Comparison of ENCODE assay signal across 7 cellular contexts in genomic region chr1:209884665-209885117, GRCh38. TPM values are rescaled to one million over a fixed set of nuclear protein-coding genes. Genes with fewer than 3 reads are reported as not detected.
DNase-seq lines count a peak whose midpoint lies in the region; ATAC-seq and TF ChIP-seq lines count a peak whose summit lies in the region.

No MANE protein-coding gene starts in this region.

- H3K4me1 ChIP-seq in HEK293 (ENCODE audit: control insufficient read depth, insufficient read depth, low read length), result peaks cover 3% of the 10 kb centered on the region
- peaks cover 8 to 9% of the 10 kb centered on the region in 2 donors for H3K4me1 ChIP-seq in adrenal gland (replicated peaks in 1 of 2)
- peaks cover 0 to 8% of the 10 kb centered on the region in 2 donors for H3K4me1 ChIP-seq in thoracic aorta (ENCODE audit: control insufficient read depth in 1 of 2, low read depth in 2 of 2)

- H3K27ac ChIP-seq in HEK293 (ENCODE audit: extremely low read depth, low read depth, low read length), result no peak overlapping the region; the same call in 1 of the 2 replicates
- H3K27ac ChIP-seq in adrenal gland, result no peak overlapping the region
- no peak overlapping the region for H3K27ac ChIP-seq in thoracic aorta

- H3K4me3 ChIP-seq in HEK293 (ENCODE audit: low read depth, low read length), result no peak overlapping the region
- no peak overlapping the region for H3K4me3 ChIP-seq in adrenal gland
- H3K4me3 ChIP-seq in thoracic aorta, result no peak overlapping the region

- DNase-seq in NAMALWA (ENCODE audit: low spot score), result peak; percentile 13
- DNase-seq in adrenal gland, result peak; percentile 79 to 95 (median 90)
- peak; percentile 38 for DNase-seq in medulla oblongata (ENCODE audit: extremely low spot score)
- DNase-seq in thoracic aorta (ENCODE audit: low spot score), result peak; percentile 25
- no peak for DNase-seq in NCI-H524 treated with DMSO at 0.1 percent for 48 hours (lab: John Stamatoyannopoulos, UW)

- no peaks in the 10 kb centered on the region for H3K9me3 ChIP-seq in HEK293 (ENCODE audit: control insufficient read depth, insufficient read depth, low read depth, low read length)
- no peaks in the 10 kb centered on the region for H3K9me3 ChIP-seq in adrenal gland (replicated peaks in 1 of 3)
- no peaks in the 10 kb centered on the region for H3K9me3 ChIP-seq in thoracic aorta

- H3K36me3 ChIP-seq in HEK293 (ENCODE audit: control insufficient read depth in 2 of 2, insufficient read depth in 1 of 2, low read length in 2 of 2), result no peaks in the 10 kb centered on the region
- H3K36me3 ChIP-seq in adrenal gland (replicated peaks in 1 of 2), result no peaks in the 10 kb centered on the region
- H3K36me3 ChIP-seq in thoracic aorta, result no peaks in the 10 kb centered on the region

- 4 to 13% (median 9%) methylated on average over 2 of the region's 2 CpGs for WGBS in adrenal gland, 4 donors

- CTCF ChIA-PET in HEK293 (lab: Yijun Ruan, JAX), result interaction anchor here (0.6 to 1.6 kb wide), 9 partner anchors 9 to 213 kb away, joined by 3 to 7 read pairs (median 3); no protein-coding TSS in a partner anchor

- intact Hi-C loops in adrenal gland (cut with DNase I), result no loop called here

- no peak for TF ChIP-seq POLR2A in adrenal gland (IDR thresholded peaks at IDR 0.05)

- H3K27me3 ChIP-seq in adrenal gland (no peaks in the 10 kb centered on the region), thoracic aorta (replicated peaks; ENCODE audit: insufficient read depth) (no peaks in the 10 kb centered on the region)

- TF ChIP-seq CTCF in HEK293 (tag by site-specific recombination; IDR thresholded peaks at IDR 0.05), result no peak
- TF ChIP-seq CTCF in adrenal gland (IDR thresholded peaks at IDR 0.05), result no peak
- no peak for TF ChIP-seq CTCF in thoracic aorta (IDR thresholded peaks at IDR 0.05)

- ATAC-seq in GM18502 (IDR thresholded peaks at IDR 0.05; ENCODE audit: poor library complexity, unreplicated experiment) (peak; percentile 80), thoracic aorta (ENCODE audit: insufficient number of reproducible peaks, low FRiP score, low read depth) (peak; percentile 88)

- POLR2A ChIA-PET in HEK293 (lab: Yijun Ruan, JAX), result no interaction called here

TF ChIP-seq in HEK293, 187 proteins besides CTCF, POLR2A, EP300 and RAD21 (continues in another document):
- TF ChIP-seq ZNF76 (tag by site-specific recombination; IDR thresholded peaks at IDR 0.05; ENCODE audit: borderline replicate concordance, low read depth) (peak; percentile 24; the same call in 1 of the 2 replicates), ZNF24 (tag by site-specific recombination; IDR thresholded peaks at IDR 0.05) (peak; percentile 92), MYNN (tag by site-specific recombination; IDR thresholded peaks at IDR 0.05; ENCODE audit: borderline replicate concordance) (no peak), BCL11B (tag by site-specific recombination; IDR thresholded peaks at IDR 0.05; ENCODE audit: low read depth) (no peak), ZNF501 (tag by site-specific recombination; IDR thresholded peaks at IDR 0.05) (peak; percentile 42; the same call in 1 of the 2 replicates), ZNF747 (tag by site-specific recombination; IDR thresholded peaks at IDR 0.05) (no peak), ZNF362 (tag by site-specific recombination; IDR thresholded peaks at IDR 0.05) (no peak), ZNF221 (tag by site-specific recombination; IDR thresholded peaks at IDR 0.05; ENCODE audit: borderline replicate concordance) (no peak), ZEB2 (tag by site-specific recombination; IDR thresholded peaks at IDR 0.05) (peak; percentile 96), ZNF600 (tag by site-specific recombination; IDR thresholded peaks at IDR 0.05) (peak; percentile 93), ZNF596 (tag by site-specific recombination; IDR thresholded peaks at IDR 0.05) (no peak), TRIM28 (IDR thresholded peaks at IDR 0.05; ENCODE audit: borderline replicate concordance, low read length) (no peak), ZNF398 (tag by site-specific recombination; IDR thresholded peaks at IDR 0.05) (peak; percentile 50), PATZ1 (tag by site-specific recombination; IDR thresholded peaks at IDR 0.05) (peak; percentile 61), HOXC10 (CRISPR knock-in tag; IDR thresholded peaks at IDR 0.05) (no peak), GLIS2 (tag by site-specific recombination; IDR thresholded peaks at IDR 0.05) (no peak), ZNF433 (tag by site-specific recombination; IDR thresholded peaks at IDR 0.05; ENCODE audit: low read depth) (no peak), KLF9 (tag by site-specific recombination; IDR thresholded peaks at IDR 0.05; ENCODE audit: low read depth) (no peak), KLF10 (tag by site-specific recombination; IDR thresholded peaks at IDR 0.05) (peak; percentile 76), ZXDB (tag by site-specific recombination; IDR thresholded peaks at IDR 0.05) (peak; percentile 62), ZNF366 (tag by site-specific recombination; conservative IDR thresholded peaks at IDR 0.05) (peak; percentile 96), ZNF223 (tag by site-specific recombination; IDR thresholded peaks at IDR 0.05) (no peak), TCF7L2 (IDR thresholded peaks at IDR 0.05; ENCODE audit: borderline replicate concordance, low read depth, low read length) (no peak), ZNF639 (tag by site-specific recombination; IDR thresholded peaks at IDR 0.05) (peak; percentile 96), ZNF274 (IDR thresholded peaks at IDR 0.05; ENCODE audit: low read length) (no peak), ZNF274 (tag by site-specific recombination; IDR thresholded peaks at IDR 0.05; ENCODE audit: borderline replicate concordance) (no peak)

RNA-seq across cellular contexts. Expression of gene SYT14, which starts 53.3 kb away (rescaled TPM):
- total RNA-seq in adrenal gland (1 to 10 TPM; 2.2 to 8.1 (median 3.5) TPM), thoracic aorta (not detected)
- polyA plus RNA-seq in adrenal gland, result 1 to 10 TPM in 2 of 3 donors, under 1 TPM in 1; 0.57 to 6.6 (median 1.5) TPM

RNA-seq across cellular contexts. Expression of gene UTP25, which starts 56.9 kb away (rescaled TPM):
- total RNA-seq in adrenal gland (10 to 100 TPM in 1 of 8 donors, 1 to 10 TPM in 7; 5.3 to 11.0 (median 7.8) TPM), thoracic aorta (10 to 100 TPM in 1 of 2 donors, 1 to 10 TPM in 1; 5.7 to 11.6 TPM)
- polyA plus RNA-seq in adrenal gland, result 1 to 10 TPM; 2.2 to 8.8 (median 2.4) TPM
